ENCODE assay signal across 8 cellular contexts in genomic region chr1:247079141-247079874, GRCh38. TPM values are rescaled to one million over a fixed set of nuclear protein-coding genes. Genes with fewer than 3 reads are reported as not detected.
A peak's percentile ranks its signal among the peaks of the same experiment; 100 is the strongest.
DNase-seq lines count a peak whose midpoint lies in the region; ATAC-seq and TF ChIP-seq lines count a peak whose summit lies in the region.

No MANE protein-coding gene starts in this region.

- no peak overlapping the region; the same call in 1 of the 2 replicates for H3K9ac ChIP-seq in MM.1S (ENCODE audit: low read length)
- no peak overlapping the region for H3K9ac ChIP-seq in mammary epithelial cell (ENCODE audit: insufficient read depth, low read length)

- no peak for ATAC-seq in HG02588 (IDR thresholded peaks at IDR 0.05; ENCODE audit: unreplicated experiment)
- no peak for ATAC-seq in HG02763 (IDR thresholded peaks at IDR 0.05; ENCODE audit: unreplicated experiment)

- DNase-seq in DMS53 treated with DMSO at 0.1 percent for 48 hours (lab: John Stamatoyannopoulos, UW; ENCODE audit: unreplicated experiment), result peak; percentile 49
- DNase-seq in MM.1S, result no peak
- DNase-seq in mammary epithelial cell, result no peak
- no peak for DNase-seq in SW480 (ENCODE audit: low spot score)
- no peak for DNase-seq in nucleus accumbens (lab: John Stamatoyannopoulos, UW)

- H3K4me3 ChIP-seq in MM.1S (ENCODE audit: low read length) (peak overlapping the region; percentile 87), mammary epithelial cell (replicated peaks in 1 of 3; ENCODE audit: insufficient read depth in 1 of 3, low read depth in 2 of 3, low read length in 3 of 3) (peak overlapping the region; percentile 13 to 20 (median 17)), mononuclear cell (ENCODE audit: low read length) (peak overlapping the region; percentile 61)

- no TSS peak for BruUV-seq in mammary epithelial cell (replicated peaks; lab: Mats Ljungman, UMichigan)

- H3K9me3 ChIP-seq in MM.1S (replicated peaks; ENCODE audit: insufficient read depth, low read length) (no peaks in the 10 kb centered on the region), mammary epithelial cell (replicated peaks; ENCODE audit: insufficient read depth, low read length) (no peaks in the 10 kb centered on the region), mononuclear cell (ENCODE audit: low read depth, low read length) (no peaks in the 10 kb centered on the region)

- H3K27ac ChIP-seq in MM.1S (ENCODE audit: low read length) (no peak overlapping the region), mammary epithelial cell (ENCODE audit: insufficient read depth, low read depth, low read length) (peak overlapping the region; percentile 9)

- H2AFZ ChIP-seq in MM.1S (ENCODE audit: low read length), result peak overlapping the region; percentile 84
- peak overlapping the region; percentile 98 for H2AFZ ChIP-seq in mammary epithelial cell (ENCODE audit: low read depth, low read length)

- H3K4me2 ChIP-seq in MM.1S (ENCODE audit: low read depth, low read length), result peak overlapping the region; percentile 63
- peak overlapping the region; percentile 85 for H3K4me2 ChIP-seq in mammary epithelial cell (ENCODE audit: insufficient read depth, low read depth, low read length)

- H3K4me1 ChIP-seq in MM.1S (ENCODE audit: low read length) (0 out of 2 replicates have a peak, but pooled peaks cover 3% of the 10 kb centered on the region), mammary epithelial cell (ENCODE audit: insufficient read depth, low read length) (peaks cover 8% of the 10 kb centered on the region), mononuclear cell (ENCODE audit: insufficient read depth, low read length) (peaks cover 16% of the 10 kb centered on the region)

- H4K20me1 ChIP-seq in MM.1S (ENCODE audit: insufficient read depth, low read length) (no peaks in the 10 kb centered on the region), mammary epithelial cell (ENCODE audit: insufficient read depth, low read length) (no peaks in the 10 kb centered on the region)

- intact Hi-C loops in mammary epithelial cell (cut with micrococcal nuclease), result loop anchor here (2.0 to 5.0 kb wide), 4 partner anchors 72 to 253 kb away; partner anchors contain the start of genes AHCTF1 and ZNF695

- peaks cover 31% of the 10 kb centered on the region for H3K79me2 ChIP-seq in MM.1S (ENCODE audit: low read length)
- H3K79me2 ChIP-seq in mammary epithelial cell (ENCODE audit: insufficient read depth, low read length), result peaks cover 36% of the 10 kb centered on the region

- H3K36me3 ChIP-seq in MM.1S (replicated peaks; ENCODE audit: insufficient read depth, low read length), result no peaks in the 10 kb centered on the region
- H3K36me3 ChIP-seq in mammary epithelial cell (ENCODE audit: insufficient read depth, low read length), result no peaks in the 10 kb centered on the region

- H3K9me2 ChIP-seq in MM.1S (replicated peaks; ENCODE audit: insufficient read depth, low read length), result no peaks in the 10 kb centered on the region

- no peak for TF ChIP-seq CTCF in MM.1S (IDR thresholded peaks at IDR 0.05; ENCODE audit: low read length)
- no peak for TF ChIP-seq CTCF in mammary epithelial cell (conservative IDR thresholded peaks at IDR 0.05 in 1 of 2, IDR thresholded peaks at IDR 0.05 in 1 of 2; ENCODE audit: extremely low read depth in 1 of 2, insufficient read depth in 1 of 2, low read depth in 1 of 2, low read length in 2 of 2)

- CTCF ChIA-PET in mammary epithelial cell (lab: Charles Lee; ENCODE audit: low non-redundant PET), result interaction anchor here (0.6 kb wide), 1 partner anchor 90 kb away, joined by 3 read pairs; no protein-coding TSS in a partner anchor

- in situ Hi-C loops in mammary epithelial cell (cut with MboI; ENCODE audit: low sequenced_read_pairs in 2 of 2), result no loop called here

- no peaks in the 10 kb centered on the region for H3K27me3 ChIP-seq in MM.1S (replicated peaks; ENCODE audit: insufficient read depth, low read length)
- H3K27me3 ChIP-seq in mammary epithelial cell (ENCODE audit: insufficient read depth, low read length), result no peaks in the 10 kb centered on the region
- H3K27me3 ChIP-seq in mononuclear cell (ENCODE audit: insufficient read depth, low read length), result no peaks in the 10 kb centered on the region

- H3F3A ChIP-seq in MM.1S (ENCODE audit: insufficient read depth, low read length), result no peaks in the 10 kb centered on the region; the same call in 1 of the 2 replicates

- 37% methylated on average over 18 of the region's 23 CpGs for WGBS in mammary epithelial cell (ENCODE audit: low coverage, missing lambda C conversion rate)

- dilution Hi-C loops in mammary epithelial cell (cut with HindIII; ENCODE audit: low sequenced_read_pairs), result no loop called here

RNA-seq across cellular contexts. Expression of gene ZNF670, which starts 0.7 kb away (rescaled TPM):
- total RNA-seq in mammary epithelial cell, result 1 to 10 TPM; 3.3 to 4.1 TPM
- 2.0 TPM for polyA plus RNA-seq in mammary epithelial cell
- 0.93 TPM for polyA minus RNA-seq in mammary epithelial cell
- 0.94 TPM for total RNA-seq in mononuclear cell

RNA-seq across cellular contexts. Expression of gene ZNF669, which starts 24.8 kb away (rescaled TPM):
- total RNA-seq in mammary epithelial cell, result 1 to 10 TPM; 7.4 to 9.0 TPM
- polyA plus RNA-seq in mammary epithelial cell, result 3.1 TPM
- polyA minus RNA-seq in mammary epithelial cell, result 11.7 TPM
- total RNA-seq in mononuclear cell, result 20.8 TPM

Comparison
In these comparisons a context has a peak if more than half of its experiments do, and no peak if none do; other contexts are left out.
1. H3K4me3 ChIP-seq: peak in every context shown above with its lines; median percentile 87 in MM.1S; 61 in mononuclear cell; 17 in mammary epithelial cell.